Comparison of ENCODE assay signal across 23 cellular contexts in genomic region chr5:155129513-155129880, GRCh38.
"Had no signal": no experiment of that assay in that cellular context is flagged by ENCODE, and none has a peak within 500 bp of the region (broad histone marks: within the 10 kb centered on the region; RNA-seq: fewer than 3 reads in every experiment).

No MANE protein-coding gene starts in this region.

- H3K9me3 ChIP-seq: breast epithelium had no signal

- H3K4me1 Mint-ChIP-seq: activated naive CD4-positive, alpha-beta T cell treated with anti-CD3 and anti-CD28 coated beads, Interleukin-2, amount 10 ng/mL, durations not matched to agents 7 days and 5 days; activated naive CD8-positive, alpha-beta T cell treated with anti-CD3 and anti-CD28 coated beads for 36 hours had no signal

- H3K27ac ChIP-seq: breast epithelium, SK-N-MC, WERI-Rb-1 had no signal

- H3K27ac Mint-ChIP-seq: activated CD8-positive, alpha-beta T cell treated with anti-CD3 and anti-CD28 coated beads for 36 hours; activated naive CD4-positive, alpha-beta T cell treated with anti-CD3 and anti-CD28 coated beads, Interleukin-2, amount 10 ng/mL, durations not matched to agents 7 days and 5 days; activated naive CD8-positive, alpha-beta T cell treated with anti-CD3 and anti-CD28 coated beads for 36 hours; activated T-cell treated with anti-CD3 and anti-CD28 coated beads, Interleukin-2, amount 50 U/mL, for 72 hours; activated T-helper 2 cell treated with anti-CD3 and anti-CD28 coated beads, Interferon-gamma antibody, Interleukin-2, Interleukin-4, amounts not matched to agents 10 μg/mL and 5 μg/mL and 100 μg/mL, durations not matched to agents 14 hours and 24 hours and 36 hours had no signal

- H3K4me1 ChIP-seq: breast epithelium had no signal

- H3K36me3 Mint-ChIP-seq: activated naive CD4-positive, alpha-beta T cell treated with anti-CD3 and anti-CD28 coated beads, Interleukin-2, amount 10 ng/mL, durations not matched to agents 7 days and 5 days; activated naive CD8-positive, alpha-beta T cell treated with anti-CD3 and anti-CD28 coated beads for 36 hours had no signal

- H3K36me3 ChIP-seq: breast epithelium, WERI-Rb-1 had no signal

- H3K9me3 Mint-ChIP-seq: activated CD8-positive, alpha-beta T cell treated with anti-CD3 and anti-CD28 coated beads for 36 hours; activated naive CD4-positive, alpha-beta T cell treated with anti-CD3 and anti-CD28 coated beads, Interleukin-2, amount 10 ng/mL, durations not matched to agents 7 days and 5 days; activated naive CD8-positive, alpha-beta T cell treated with anti-CD3 and anti-CD28 coated beads for 36 hours; activated T-cell treated with anti-CD3 and anti-CD28 coated beads, Interleukin-2, amount 50 U/mL, for 72 hours; activated T-helper 2 cell treated with anti-CD3 and anti-CD28 coated beads, Interferon-gamma antibody, Interleukin-2, Interleukin-4, amounts not matched to agents 10 μg/mL and 5 μg/mL and 100 μg/mL, durations not matched to agents 14 hours and 24 hours and 36 hours had no signal

- H3K27me3 ChIP-seq: breast epithelium had no signal

- H3K4me3 Mint-ChIP-seq: activated CD8-positive, alpha-beta T cell treated with anti-CD3 and anti-CD28 coated beads for 36 hours; activated naive CD4-positive, alpha-beta T cell treated with anti-CD3 and anti-CD28 coated beads, Interleukin-2, amount 10 ng/mL, durations not matched to agents 7 days and 5 days; activated naive CD8-positive, alpha-beta T cell treated with anti-CD3 and anti-CD28 coated beads for 36 hours; activated T-cell treated with anti-CD3 and anti-CD28 coated beads, Interleukin-2, amount 50 U/mL, for 72 hours had no signal

- DNase-seq: activated CD4-positive, alpha-beta T cell treated with anti-CD3 and anti-CD28 coated beads for 4 hours; activated CD8-positive, alpha-beta memory T cell treated with anti-CD3 and anti-CD28 coated beads, Interleukin-2, amount 50 U/mL, for 4 hours; activated CD8-positive, alpha-beta T cell treated with anti-CD3 and anti-CD28 coated beads for 36 hours; activated gamma-delta T cell treated with Interleukin-2 at 50 U/mL for 16 hours; activated naive CD4-positive, alpha-beta T cell treated with anti-CD3 and anti-CD28 coated beads, Interleukin-2, amount 10 ng/mL, durations not matched to agents 7 days and 5 days; activated naive CD8-positive, alpha-beta T cell treated with anti-CD3 and anti-CD28 coated beads for 36 hours; activated T-cell treated with anti-CD3 and anti-CD28 coated beads, Interleukin-2, amount 50 U/mL, for 72 hours; aorta; Karpas-422; NCI-H146; NCI-H187 treated with DMSO at 0.1 percent for 48 hours; NCI-H2171 treated with DMSO at 0.1 percent for 48 hours; NCI-H345; NCI-H510A; NCI-H526 treated with DMSO at 0.1 percent for 48 hours; NK-92 treated with Interleukin-12 subunit alpha and Interleukin-12 subunit beta, amount 100 ng/mL, for 24 hours; OCI-M1; T-helper 1 cell; WERI-Rb-1 had no signal

- H3K4me3 ChIP-seq: breast epithelium, K562, SK-N-MC had no signal
